1 cellular context compared by ENCODE assay signal in the genomic region with DNA sequence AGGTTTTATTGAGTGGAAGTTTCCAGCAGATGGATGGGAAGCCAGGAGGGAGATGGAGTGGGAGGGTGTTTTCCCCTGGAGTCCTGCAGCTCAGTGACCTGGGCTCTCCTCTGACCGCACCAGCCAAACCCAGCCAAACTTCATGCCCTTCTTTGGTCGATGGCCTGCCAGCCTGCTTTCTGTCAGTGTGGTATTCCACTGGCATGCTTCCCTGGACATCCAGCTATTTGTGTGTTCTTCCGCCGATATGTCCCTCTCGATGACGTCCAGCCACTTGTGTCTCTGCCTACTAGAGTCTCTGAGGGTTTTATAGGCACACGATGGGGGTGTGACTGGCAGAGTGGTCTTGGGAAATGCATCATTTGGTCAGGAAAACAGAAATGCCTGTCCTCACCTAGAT.
TF ChIP-seq lines count a peak whose summit lies in the region.

No MANE protein-coding gene starts in this region.

TF ChIP-seq in WTC11, 78 proteins besides CTCF, POLR2A, EP300 and RAD21 (continued from another document):
- TF ChIP-seq, protein P1, sequence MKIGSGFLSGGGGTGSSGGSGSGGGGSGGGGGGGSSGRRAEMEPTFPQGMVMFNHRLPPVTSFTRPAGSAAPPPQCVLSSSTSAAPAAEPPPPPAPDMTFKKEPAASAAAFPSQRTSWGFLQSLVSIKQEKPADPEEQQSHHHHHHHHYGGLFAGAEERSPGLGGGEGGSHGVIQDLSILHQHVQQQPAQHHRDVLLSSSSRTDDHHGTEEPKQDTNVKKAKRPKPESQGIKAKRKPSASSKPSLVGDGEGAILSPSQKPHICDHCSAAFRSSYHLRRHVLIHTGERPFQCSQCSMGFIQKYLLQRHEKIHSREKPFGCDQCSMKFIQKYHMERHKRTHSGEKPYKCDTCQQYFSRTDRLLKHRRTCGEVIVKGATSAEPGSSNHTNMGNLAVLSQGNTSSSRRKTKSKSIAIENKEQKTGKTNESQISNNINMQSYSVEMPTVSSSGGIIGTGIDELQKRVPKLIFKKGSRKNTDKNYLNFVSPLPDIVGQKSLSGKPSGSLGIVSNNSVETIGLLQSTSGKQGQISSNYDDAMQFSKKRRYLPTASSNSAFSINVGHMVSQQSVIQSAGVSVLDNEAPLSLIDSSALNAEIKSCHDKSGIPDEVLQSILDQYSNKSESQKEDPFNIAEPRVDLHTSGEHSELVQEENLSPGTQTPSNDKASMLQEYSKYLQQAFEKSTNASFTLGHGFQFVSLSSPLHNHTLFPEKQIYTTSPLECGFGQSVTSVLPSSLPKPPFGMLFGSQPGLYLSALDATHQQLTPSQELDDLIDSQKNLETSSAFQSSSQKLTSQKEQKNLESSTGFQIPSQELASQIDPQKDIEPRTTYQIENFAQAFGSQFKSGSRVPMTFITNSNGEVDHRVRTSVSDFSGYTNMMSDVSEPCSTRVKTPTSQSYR (CRISPR knock-in tag; IDR thresholded peaks at IDR 0.05) = no peak
- TF ChIP-seq SMAD3 (CRISPR knock-in tag; IDR thresholded peaks at IDR 0.05; ENCODE audit: borderline replicate concordance) (no peak), NR3C1 (CRISPR knock-in tag; conservative IDR thresholded peaks at IDR 0.05; ENCODE audit: low read depth) (no peak), TCF7 (CRISPR knock-in tag; IDR thresholded peaks at IDR 0.05; ENCODE audit: low read depth) (no peak), NFE2L1 (CRISPR knock-in tag; IDR thresholded peaks at IDR 0.05) (no peak), SOX15 (CRISPR knock-in tag; IDR thresholded peaks at IDR 0.05) (no peak), MXD4 (CRISPR knock-in tag; IDR thresholded peaks at IDR 0.05; ENCODE audit: borderline replicate concordance) (no peak), NR2C2 (CRISPR knock-in tag; IDR thresholded peaks at IDR 0.05) (no peak)
- TF ChIP-seq, protein P2, sequence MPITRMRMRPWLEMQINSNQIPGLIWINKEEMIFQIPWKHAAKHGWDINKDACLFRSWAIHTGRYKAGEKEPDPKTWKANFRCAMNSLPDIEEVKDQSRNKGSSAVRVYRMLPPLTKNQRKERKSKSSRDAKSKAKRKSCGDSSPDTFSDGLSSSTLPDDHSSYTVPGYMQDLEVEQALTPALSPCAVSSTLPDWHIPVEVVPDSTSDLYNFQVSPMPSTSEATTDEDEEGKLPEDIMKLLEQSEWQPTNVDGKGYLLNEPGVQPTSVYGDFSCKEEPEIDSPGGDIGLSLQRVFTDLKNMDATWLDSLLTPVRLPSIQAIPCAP (CRISPR knock-in tag; IDR thresholded peaks at IDR 0.05) = no peak
- TF ChIP-seq, protein P3, sequence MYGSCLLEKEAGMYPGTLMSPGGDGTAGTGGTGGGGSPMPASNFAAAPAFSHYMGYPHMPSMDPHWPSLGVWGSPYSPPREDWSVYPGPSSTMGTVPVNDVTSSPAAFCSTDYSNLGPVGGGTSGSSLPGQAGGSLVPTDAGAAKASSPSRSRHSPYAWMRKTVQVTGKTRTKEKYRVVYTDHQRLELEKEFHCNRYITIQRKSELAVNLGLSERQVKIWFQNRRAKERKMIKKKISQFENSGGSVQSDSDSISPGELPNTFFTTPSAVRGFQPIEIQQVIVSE (CRISPR knock-in tag; IDR thresholded peaks at IDR 0.05; ENCODE audit: borderline replicate concordance) = no peak
- TF ChIP-seq, protein P4, sequence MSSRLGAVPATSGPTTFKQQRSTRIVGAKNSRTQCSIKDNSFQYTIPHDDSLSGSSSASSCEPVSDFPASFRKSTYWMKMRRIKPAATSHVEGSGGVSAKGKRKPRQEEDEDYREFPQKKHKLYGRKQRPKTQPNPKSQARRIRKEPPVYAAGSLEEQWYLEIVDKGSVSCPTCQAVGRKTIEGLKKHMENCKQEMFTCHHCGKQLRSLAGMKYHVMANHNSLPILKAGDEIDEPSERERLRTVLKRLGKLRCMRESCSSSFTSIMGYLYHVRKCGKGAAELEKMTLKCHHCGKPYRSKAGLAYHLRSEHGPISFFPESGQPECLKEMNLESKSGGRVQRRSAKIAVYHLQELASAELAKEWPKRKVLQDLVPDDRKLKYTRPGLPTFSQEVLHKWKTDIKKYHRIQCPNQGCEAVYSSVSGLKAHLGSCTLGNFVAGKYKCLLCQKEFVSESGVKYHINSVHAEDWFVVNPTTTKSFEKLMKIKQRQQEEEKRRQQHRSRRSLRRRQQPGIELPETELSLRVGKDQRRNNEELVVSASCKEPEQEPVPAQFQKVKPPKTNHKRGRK (CRISPR knock-in tag; IDR thresholded peaks at IDR 0.05; ENCODE audit: borderline replicate concordance) = no peak
